In the genomic region with DNA sequence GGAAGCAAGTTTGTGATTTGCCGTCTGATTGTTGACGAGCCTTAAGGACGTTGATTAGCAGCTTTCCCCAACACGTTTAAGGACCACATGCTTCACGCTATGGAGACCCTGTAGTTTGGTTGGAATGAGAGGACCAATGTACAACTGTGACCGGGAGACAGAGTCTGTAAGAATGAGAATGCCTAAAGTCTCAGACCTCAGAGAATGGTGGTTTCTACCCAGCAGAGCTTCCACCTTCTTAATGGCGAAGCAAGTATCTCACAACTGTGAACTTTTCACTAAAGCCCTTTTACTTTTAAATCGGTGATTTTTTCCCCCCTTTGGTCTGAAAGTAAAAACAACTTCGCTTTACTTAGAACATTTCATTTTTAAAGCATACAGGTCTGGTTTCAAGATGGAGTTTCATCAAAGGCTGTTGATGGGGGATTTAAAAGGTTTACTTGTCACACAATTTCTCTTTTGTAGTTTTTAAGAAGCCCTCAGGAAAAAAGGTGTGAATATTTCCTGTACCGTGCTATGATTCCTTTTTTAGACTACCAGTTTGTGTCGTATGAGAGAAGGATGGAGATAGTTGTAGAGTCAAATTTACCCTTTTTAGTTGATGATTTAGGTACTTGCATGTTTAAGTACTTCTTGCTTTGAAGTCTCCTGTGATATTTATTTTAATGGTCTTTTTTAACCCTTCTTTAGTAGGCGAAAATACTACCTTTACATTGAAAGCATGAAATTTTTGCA, we compare ENCODE assay signal across 8 cellular contexts. TPM values are rescaled to one million over a fixed set of nuclear protein-coding genes. Genes with fewer than 3 reads are reported as not detected.
DNase-seq lines count a peak whose midpoint lies in the region; ATAC-seq and TF ChIP-seq lines count a peak whose summit lies in the region.

No MANE protein-coding gene starts in this region.

- peak overlapping the region; percentile 42 to 86 for H3K4me3 ChIP-seq in esophagus (ENCODE audit: low read depth in 1 of 2, low read length in 2 of 2)

- peak overlapping the region; percentile 87 for H3K27ac Mint-ChIP-seq in progenitor cell of endocrine pancreas

- WGBS in esophagus, 2 donors: 31 to 38% methylated on average over 12 of the region's 12 CpGs

- H3K9me3 Mint-ChIP-seq in progenitor cell of endocrine pancreas (ENCODE audit: low read depth): no peaks in the 10 kb centered on the region

- H3K9ac ChIP-seq in ES-I3 (ENCODE audit: low read depth, low read length): peak overlapping the region; percentile 85

- H3K27me3 ChIP-seq in esophagus (ENCODE audit: control insufficient read depth in 1 of 2, insufficient read depth in 2 of 2, low read length in 2 of 2): no peaks in the 10 kb centered on the region

- no peaks in the 10 kb centered on the region for H3K9me3 ChIP-seq in ES-I3 (ENCODE audit: control insufficient read depth, insufficient read depth, low read length)
- H3K9me3 ChIP-seq in esophagus (ENCODE audit: control insufficient read depth in 2 of 2, insufficient read depth in 1 of 2, low read depth in 1 of 2, low read length in 1 of 2): no peaks in the 10 kb centered on the region

- H3K4me1 Mint-ChIP-seq in progenitor cell of endocrine pancreas (ENCODE audit: low read depth): peaks cover 29% of the 10 kb centered on the region

- no peak for TF ChIP-seq CTCF in progenitor cell of endocrine pancreas (IDR thresholded peaks at IDR 0.05; ENCODE audit: unreplicated experiment)

- peak overlapping the region; percentile 6 to 35 for H3K27ac ChIP-seq in esophagus (ENCODE audit: low read depth in 2 of 2, low read length in 1 of 2)

- ATAC-seq in left lobe of liver (no peak), HG02840 (IDR thresholded peaks at IDR 0.05; ENCODE audit: low FRiP score, unreplicated experiment) (no peak)

- DNase-seq in NCI-H69 (lab: John Stamatoyannopoulos, UW) (peak; percentile 71), progenitor cell of endocrine pancreas (ENCODE audit: low spot score, unreplicated experiment) (no peak), left lobe of liver (ENCODE audit: low spot score) (no peak), HuH-7 (ENCODE audit: low spot score) (no peak)
- DNase-seq in stimulated activated naive CD4-positive, alpha-beta T cell treated with Interleukin-2 at 50 U/mL for 16 hours (lab: John Stamatoyannopoulos, UW): no peak

- H3K4me3 Mint-ChIP-seq in progenitor cell of endocrine pancreas (ENCODE audit: low read depth): peak overlapping the region; percentile 89

- H3K4me1 ChIP-seq in ES-I3 (ENCODE audit: insufficient read depth, low read length) (peaks cover 27% of the 10 kb centered on the region; the same call in 1 of the 2 replicates), esophagus (ENCODE audit: control insufficient read depth in 2 of 2, insufficient read depth in 2 of 2, low read length in 1 of 2) (peaks cover 0 to 4% of the 10 kb centered on the region in 2 donors)

- H3K36me3 ChIP-seq in ES-I3 (ENCODE audit: insufficient read depth, low read length) (no peaks in the 10 kb centered on the region; the same call in 1 of the 2 replicates), esophagus (ENCODE audit: control insufficient read depth in 2 of 2, insufficient read depth in 2 of 2, low read length in 1 of 2) (peaks cover 0 to 3% of the 10 kb centered on the region in 2 donors)

- H3K36me3 Mint-ChIP-seq in progenitor cell of endocrine pancreas (ENCODE audit: insufficient read depth): no peaks in the 10 kb centered on the region

- H3K27me3 Mint-ChIP-seq in progenitor cell of endocrine pancreas: peaks cover 12% of the 10 kb centered on the region

RNA-seq across cellular contexts. Expression of a gene that starts 1.5 kb away (rescaled TPM):
- 10 to 100 TPM in 1 of 2 donors, 1 to 10 TPM in 1; 8.5 to 11.2 TPM for polyA plus RNA-seq in esophagus
- total RNA-seq in progenitor cell of endocrine pancreas (28.8 and 30.1 TPM in 2 replicates), left lobe of liver (133 TPM)
